In genomic region chr6:4961322-4962168, GRCh38 we compare ENCODE assay signal across 23 cellular contexts. TPM values are rescaled to one million over a fixed set of nuclear protein-coding genes. Genes with fewer than 3 reads are reported as not detected.
DNase-seq lines count a peak whose midpoint lies in the region; ATAC-seq, FAIRE-seq and TF ChIP-seq lines count a peak whose summit lies in the region.
"Had no signal": no experiment of that assay in that cellular context is flagged by ENCODE, and none has a peak within 500 bp of the region (broad histone marks: within the 10 kb centered on the region; RNA-seq: fewer than 3 reads in every experiment).

No MANE protein-coding gene starts in this region.

- H3K4ac ChIP-seq in H1 (replicated peaks; ENCODE audit: insufficient read length, low read depth, low read length): no peak overlapping the region

- H3K27me3 ChIP-seq in H1 (replicated peaks in 1 of 4; ENCODE audit: control insufficient read depth in 3 of 4, extremely low read depth in 1 of 4, insufficient read depth in 3 of 4, low read length in 3 of 4): no peaks in the 10 kb centered on the region; a peak in 1 of 7 replicates
- H3K27me3 ChIP-seq in CD8-positive, alpha-beta memory T cell (ENCODE audit: insufficient read depth, low read length, poor library complexity, severe bottlenecking): no peaks in the 10 kb centered on the region
- H3K27me3 ChIP-seq: BLaER1 treated with 17β-estradiol and CSF1 and Interleukin-3, amounts not matched to agents 10 nM and 100 nM had no signal

- H3K27ac Mint-ChIP-seq in activated CD8-positive, alpha-beta memory T cell treated with anti-CD3 and anti-CD28 coated beads, Interleukin-2, amount 10 ng/mL, durations not matched to agents 7 days and 5 days: no peak overlapping the region
- H3K27ac Mint-ChIP-seq in type B pancreatic cell: no peak overlapping the region
- no peak overlapping the region for H3K27ac Mint-ChIP-seq in CD8-positive, alpha-beta memory T cell
- H3K27ac Mint-ChIP-seq: CD4-positive, alpha-beta T cell had no signal

- H2AFZ ChIP-seq in H1 (ENCODE audit: low read length): no peak overlapping the region

- peaks cover 0 to 6% (median 4%) of the 10 kb centered on the region in 4 experiments; a peak in 5 of 7 replicates for H3K4me1 ChIP-seq in H1 (replicated peaks in 1 of 4; ENCODE audit: control insufficient read depth in 3 of 4, insufficient read depth in 4 of 4, low read length in 3 of 4)
- no peaks in the 10 kb centered on the region for H3K4me1 ChIP-seq in CD8-positive, alpha-beta memory T cell (ENCODE audit: insufficient read depth, low read length)

- WGBS in H1 (ENCODE audit: extremely low coverage in 1 of 2, insufficient coverage in 1 of 2, insufficient read length in 1 of 2, insufficient replicate concordance in 2 of 2, low coverage in 1 of 2, low lambda C conversion rate in 2 of 2, missing lambda C conversion rate in 1 of 2), 2 experiments: 93% methylated on average over 10 of the region's 10 CpGs; no CpG with 5 or more reads in 1 of the 2 experiments

- H3K18ac ChIP-seq in H1 (ENCODE audit: extremely low read depth, low read length): no peak overlapping the region

- ATAC-seq in activated CD8-positive, alpha-beta memory T cell treated with anti-CD3 and anti-CD28 coated beads, Interleukin-2, amount 10 ng/mL, durations not matched to agents 7 days and 5 days: no peak

- H3K27me3 Mint-ChIP-seq in activated CD8-positive, alpha-beta memory T cell treated with anti-CD3 and anti-CD28 coated beads, Interleukin-2, amount 10 ng/mL, durations not matched to agents 7 days and 5 days: peaks cover 24% of the 10 kb centered on the region
- H3K27me3 Mint-ChIP-seq in type B pancreatic cell: no peaks in the 10 kb centered on the region
- H3K27me3 Mint-ChIP-seq in CD8-positive, alpha-beta memory T cell: peaks cover 0 to 3% of the 10 kb centered on the region in 2 donors

- no peaks in the 10 kb centered on the region for H3K23me2 ChIP-seq in H1 (ENCODE audit: low read depth, low read length)

- H2BK15ac ChIP-seq in H1 (ENCODE audit: low read length): peak overlapping the region; percentile 40; the same call in 1 of the 2 replicates

- TF ChIP-seq RAD21 in H1 (IDR thresholded peaks at IDR 0.05 in 1 of 2, conservative IDR thresholded peaks at IDR 0.05 in 1 of 2; ENCODE audit: low read depth in 2 of 2, low read length in 2 of 2): no peak

- H3K9me3 ChIP-seq in H1 (ENCODE audit: insufficient read depth in 2 of 2, low read depth in 1 of 2, low read length in 1 of 2): no peaks in the 10 kb centered on the region
- no peaks in the 10 kb centered on the region for H3K9me3 ChIP-seq in CD8-positive, alpha-beta memory T cell (ENCODE audit: low read length)
- H3K9me3 ChIP-seq: BLaER1 treated with 17β-estradiol and CSF1 and Interleukin-3, amounts not matched to agents 10 nM and 100 nM had no signal

- H3K27ac ChIP-seq in H1 (ENCODE audit: low read depth, low read length): no peak overlapping the region
- no peak overlapping the region for H3K27ac ChIP-seq in CD8-positive, alpha-beta memory T cell (ENCODE audit: low read depth, low read length)
- H3K27ac ChIP-seq: BLaER1 treated with 17β-estradiol and CSF1 and Interleukin-3, amounts not matched to agents 10 nM and 100 nM; KMS-11 had no signal

- no peak overlapping the region for H3K23ac ChIP-seq in H1 (ENCODE audit: insufficient read length)

- TF ChIP-seq POLR2A in H1 (IDR thresholded peaks at IDR 0.05; ENCODE audit: control extremely low read depth in 1 of 2, low read depth in 2 of 2, low read length in 2 of 2): no peak

- H3K14ac ChIP-seq in H1 (ENCODE audit: insufficient read length): no peak overlapping the region

- H2AK5ac ChIP-seq in H1 (ENCODE audit: low read depth, low read length): no peak overlapping the region

- no peak overlapping the region for H2BK120ac ChIP-seq in H1 (replicated peaks; ENCODE audit: low read depth, low read length)

- peak; percentile 26 for DNase-seq in activated CD8-positive, alpha-beta memory T cell treated with anti-CD3 and anti-CD28 coated beads for 24 hours
- no peak for DNase-seq in activated CD8-positive, alpha-beta memory T cell treated with anti-CD3 and anti-CD28 coated beads, Interleukin-2, amount 10 ng/mL, durations not matched to agents 7 days and 5 days
- DNase-seq in LHCN-M2 (ENCODE audit: low read depth) (peak; percentile 3), H1 (ENCODE audit: low read depth in 1 of 2, low spot score in 2 of 2) (no peak), type B pancreatic cell (ENCODE audit: extremely low spot score, unreplicated experiment) (peak; percentile 56), DMS153 (lab: John Stamatoyannopoulos, UW) (no peak), activated gamma-delta T cell treated with Interleukin-2 at 50 U/mL for 16 hours (no peak)
- DNase-seq in CD8-positive, alpha-beta memory T cell: no peak
- DNase-seq: AML-193; CD4-positive, alpha-beta T cell; COR-L47; DMS79 treated with DMSO at 0.1 percent for 48 hours; H7; NCI-H1105 treated with DMSO at 0.1 percent for 48 hours; NCI-H146; NCI-H1930; NCI-H2107; NCI-H526 treated with DMSO at 0.1 percent for 48 hours; SHP77 treated with DMSO at 0.1 percent for 48 hours; T-helper 1 cell had no signal

- H3K79me2 ChIP-seq in H1 (ENCODE audit: control insufficient read depth in 1 of 2, insufficient read depth in 2 of 2, low read length in 2 of 2): no peaks in the 10 kb centered on the region

- H3K56ac ChIP-seq in H1 (replicated peaks; ENCODE audit: insufficient read length, low read depth, low read length): no peak overlapping the region

- no peaks in the 10 kb centered on the region for H3K79me1 ChIP-seq in H1 (ENCODE audit: low read depth, low read length)

- no peak overlapping the region for H3K4me3 Mint-ChIP-seq in activated CD8-positive, alpha-beta memory T cell treated with anti-CD3 and anti-CD28 coated beads, Interleukin-2, amount 10 ng/mL, durations not matched to agents 7 days and 5 days
- no peak overlapping the region for H3K4me3 Mint-ChIP-seq in type B pancreatic cell
- H3K4me3 Mint-ChIP-seq in CD8-positive, alpha-beta memory T cell: no peak overlapping the region
- H3K4me3 Mint-ChIP-seq: CD4-positive, alpha-beta T cell had no signal

- H4K8ac ChIP-seq in H1 (ENCODE audit: extremely low read depth, insufficient read depth, low read length): no peak overlapping the region

- CTCF ChIA-PET in activated CD8-positive, alpha-beta memory T cell treated with anti-CD3 and anti-CD28 coated beads, Interleukin-2, amount 10 ng/mL, durations not matched to agents 7 days and 5 days (lab: Charles Lee): no interaction called here
- CTCF ChIA-PET in H1 (lab: Charles Lee; ENCODE audit: partially characterized antibody): interaction anchor here (0.7 kb wide), 1 partner anchor 48 kb away, joined by 3 read pairs; no protein-coding TSS in a partner anchor
- CTCF ChIA-PET in CD8-positive, alpha-beta memory T cell (lab: Charles Lee): interaction anchor here (0.6 kb wide), 1 partner anchor 102 kb away, joined by 3 read pairs; no protein-coding TSS in a partner anchor

- H3K36me3 ChIP-seq in H1 (ENCODE audit: control insufficient read depth in 2 of 4, insufficient read depth in 4 of 4, low read length in 3 of 4): no peaks in the 10 kb centered on the region
- no peaks in the 10 kb centered on the region for H3K36me3 ChIP-seq in CD8-positive, alpha-beta memory T cell (ENCODE audit: insufficient read depth, low read length)

- no peak overlapping the region for H3K4me3 ChIP-seq in H1 (ENCODE audit: extremely low read depth in 1 of 4, insufficient read depth in 2 of 4, low read depth in 3 of 4, low read length in 4 of 4)
- no peak overlapping the region for H3K4me3 ChIP-seq in CD8-positive, alpha-beta memory T cell (ENCODE audit: low read length)
- H3K4me3 ChIP-seq: BLaER1 treated with 17β-estradiol and CSF1 and Interleukin-3, amounts not matched to agents 10 nM and 100 nM had no signal

- no peak overlapping the region for H4K91ac ChIP-seq in H1 (replicated peaks; ENCODE audit: insufficient read length, low read length)

- POLR2A ChIA-PET in H1 (lab: Charles Lee; ENCODE audit: partially characterized antibody): interaction anchor here (0.7 to 0.9 kb wide), 2 partner anchors 13 to 66 kb away, joined by 3 read pairs; no protein-coding TSS in a partner anchor
- POLR2A ChIA-PET in CD8-positive, alpha-beta memory T cell (lab: Charles Lee): no interaction called here

- no peak overlapping the region for H2BK5ac ChIP-seq in H1 (ENCODE audit: low read depth, low read length)

- H3K36me3 Mint-ChIP-seq in activated CD8-positive, alpha-beta memory T cell treated with anti-CD3 and anti-CD28 coated beads, Interleukin-2, amount 10 ng/mL, durations not matched to agents 7 days and 5 days: no peaks in the 10 kb centered on the region
- H3K36me3 Mint-ChIP-seq in type B pancreatic cell: peaks cover 5% of the 10 kb centered on the region
- H3K36me3 Mint-ChIP-seq in CD8-positive, alpha-beta memory T cell: peaks cover 0 to 2% (median 0%) of the 10 kb centered on the region in 3 donors

- no peak overlapping the region for H2BK20ac ChIP-seq in H1 (ENCODE audit: low read length)

- TF ChIP-seq CTCF in H1 (IDR thresholded peaks at IDR 0.05; ENCODE audit: control extremely low read depth in 1 of 3, insufficient read depth in 1 of 3, low read depth in 1 of 3, low read length in 3 of 3) (no peak), type B pancreatic cell (conservative IDR thresholded peaks at IDR 0.05) (no peak)

- no peaks in the 10 kb centered on the region for H4K20me1 ChIP-seq in H1 (replicated peaks in 1 of 2; ENCODE audit: control insufficient read depth in 1 of 2, insufficient read depth in 2 of 2, low read length in 2 of 2)
- H4K20me1 ChIP-seq: BLaER1 treated with 17β-estradiol and CSF1 and Interleukin-3, amounts not matched to agents 10 nM and 100 nM had no signal

- H3K9ac ChIP-seq in H1 (replicated peaks in 1 of 4; ENCODE audit: extremely low read depth in 1 of 4, low read depth in 3 of 4, low read length in 3 of 4): no peak overlapping the region
- H3K9ac ChIP-seq: BLaER1 treated with 17β-estradiol and CSF1 and Interleukin-3, amounts not matched to agents 10 nM and 100 nM; KMS-11 had no signal

- H3K4me1 Mint-ChIP-seq in activated CD8-positive, alpha-beta memory T cell treated with anti-CD3 and anti-CD28 coated beads, Interleukin-2, amount 10 ng/mL, durations not matched to agents 7 days and 5 days: no peaks in the 10 kb centered on the region
- peaks cover 13% of the 10 kb centered on the region for H3K4me1 Mint-ChIP-seq in type B pancreatic cell (ENCODE audit: unreplicated experiment)
- no peaks in the 10 kb centered on the region for H3K4me1 Mint-ChIP-seq in CD8-positive, alpha-beta memory T cell

- FAIRE-seq in H1 (lab: Jason Lieb, UNC): no peak
- FAIRE-seq: GM19239 had no signal

- H4K5ac ChIP-seq in H1 (ENCODE audit: insufficient read length, low read depth, low read length): no peak overlapping the region

- no peak overlapping the region for H3K4me2 ChIP-seq in H1 (ENCODE audit: insufficient read depth in 1 of 2, low read depth in 2 of 2, low read length in 2 of 2)
- H3K4me2 ChIP-seq: BLaER1 treated with 17β-estradiol and CSF1 and Interleukin-3, amounts not matched to agents 10 nM and 100 nM; KMS-11 had no signal

- H2BK12ac ChIP-seq in H1 (ENCODE audit: low read depth, low read length): no peak overlapping the region

- no peaks in the 10 kb centered on the region for H3K9me3 Mint-ChIP-seq in activated CD8-positive, alpha-beta memory T cell treated with anti-CD3 and anti-CD28 coated beads, Interleukin-2, amount 10 ng/mL, durations not matched to agents 7 days and 5 days (ENCODE audit: low read depth)
- peaks cover 5% of the 10 kb centered on the region for H3K9me3 Mint-ChIP-seq in type B pancreatic cell
- H3K9me3 Mint-ChIP-seq in CD8-positive, alpha-beta memory T cell: peaks cover 0 to 7% (median 0%) of the 10 kb centered on the region in 5 donors
- H3K9me3 Mint-ChIP-seq: CD4-positive, alpha-beta T cell had no signal

- no peak for TF ChIP-seq EP300 in H1 (IDR thresholded peaks at IDR 0.05; ENCODE audit: borderline replicate concordance in 1 of 2, low read depth in 2 of 2, low read length in 2 of 2)

RNA-seq across cellular contexts. Expression of gene RPP40, which starts 42.3 kb away (rescaled TPM):
- 1 to 10 TPM; 4.6 to 6.4 TPM for total RNA-seq in activated CD8-positive, alpha-beta memory T cell treated with anti-CD3 and anti-CD28 coated beads, Interleukin-2, amount 10 ng/mL, durations not matched to agents 7 days and 5 days
- total RNA-seq in LHCN-M2 (2014; rRNA removed) (38.6 and 53.4 TPM in 2 replicates), type B pancreatic cell (ENCODE audit: low replicate concordance) (5.6 and 9.2 TPM in 2 replicates)
- polyA plus RNA-seq in LHCN-M2 (2012): 12.6 TPM
- 15.7 and 17.1 TPM in 2 replicates for total RNA-seq in H1 (2021; fragmentation: NEBNext Ultra II Directional; extraction: Animal tissue kit (Norgen Biotek cat#: 25700))
- polyA plus RNA-seq in H1 (2011; rRNA removed): 5.1 and 7.0 TPM in 2 replicates
- 8.8 TPM for polyA plus RNA-seq in H1 (2011; cell fraction: cytosol; rRNA removed)
- 3.6 TPM for polyA plus RNA-seq in H1 (2011; cell fraction: nucleus; rRNA removed)
- 10.1 to 15.2 TPM (median 10.3 TPM) in 4 replicates for polyA plus RNA-seq in H1 (2012, experiment 1 of 2)
- 7.5 TPM for polyA plus RNA-seq in H1 (2012, experiment 2 of 2)
- polyA plus RNA-seq in H1 (2013, experiment 1 of 2): 10.9 TPM
- 12.1 TPM for polyA plus RNA-seq in H1 (2013, experiment 2 of 2)
- 3.3 and 4.9 TPM in 2 replicates for polyA minus RNA-seq in H1 (2011; rRNA and poly(A)+ RNA removed)
- 4.3 TPM for polyA minus RNA-seq in H1 (2011; cell fraction: cytosol; rRNA and poly(A)+ RNA removed)
- 4.4 TPM for polyA minus RNA-seq in H1 (2011; cell fraction: nucleus; rRNA and poly(A)+ RNA removed)
- 10 to 100 TPM; 20.6 to 23.2 TPM for total RNA-seq in CD8-positive, alpha-beta memory T cell
- 11.0 TPM for polyA plus RNA-seq in CD8-positive, alpha-beta memory T cell

Comparison
In these comparisons a context has a peak if more than half of its experiments do, and no peak if none do; other contexts are left out.
1. DNase-seq: peak in activated CD8-positive, alpha-beta memory T cell treated with anti-CD3 and anti-CD28 coated beads for 24 hours (single experiment), LHCN-M2 (single experiment) and type B pancreatic cell (single experiment); none in activated CD8-positive, alpha-beta memory T cell treated with anti-CD3 and anti-CD28 coated beads, Interleukin-2, amount 10 ng/mL, durations not matched to agents 7 days and 5 days (single experiment), H1 (0 of 2), CD8-positive, alpha-beta memory T cell (0 of 5), DMS153 (single experiment) and activated gamma-delta T cell treated with Interleukin-2 at 50 U/mL for 16 hours (single experiment).